ENCODE assay signal across 8 cellular contexts in genomic region chr5:82277987-82278710, GRCh38. TPM values are rescaled to one million over a fixed set of nuclear protein-coding genes. Genes with fewer than 3 reads are reported as not detected.
A peak's percentile ranks its signal among the peaks of the same experiment; 100 is the strongest.
DNase-seq lines count a peak whose midpoint lies in the region; ATAC-seq and TF ChIP-seq lines count a peak whose summit lies in the region.

RPS23 (minus strand) TSS chr5:82278354; CDS start chr5:82278323, 31 bp downstream.

- H3K36me3 ChIP-seq in IMR-90 (ENCODE audit: control insufficient read depth, insufficient read depth, low read length) (peaks cover 21% of the 10 kb centered on the region), PC-3 (ENCODE audit: low read depth, low read length) (peaks cover 33% of the 10 kb centered on the region), mucosa of stomach (ENCODE audit: control insufficient read depth, insufficient read depth, low read length) (no peaks in the 10 kb centered on the region)

- H3K23ac ChIP-seq in IMR-90 (ENCODE audit: low read depth, low read length), result peak within 1 kb of the TSS; percentile 99

- H3K4me1 ChIP-seq in IMR-90 (ENCODE audit: control insufficient read depth, insufficient read depth, low read length) (no peaks in the 10 kb centered on the region), PC-3 (ENCODE audit: insufficient read depth, low read length) (peaks cover 12% of the 10 kb centered on the region), mucosa of stomach (ENCODE audit: control insufficient read depth, insufficient read depth, low read length) (peaks cover 15% of the 10 kb centered on the region)

- intact Hi-C loops in IMR-90 (cut with micrococcal nuclease) (no loop called here), PC-3 (cut with micrococcal nuclease) (no loop called here)

- H3K4me2 ChIP-seq in IMR-90 (ENCODE audit: low read depth, low read length) (peak within 1 kb of the TSS; percentile 100), PC-3 (ENCODE audit: low read length) (peak within 1 kb of the TSS; percentile 98)

- H3K9me2 ChIP-seq in PC-3 (replicated peaks; ENCODE audit: low read length), result no peaks in the 10 kb centered on the region

- TF ChIP-seq CTCF in IMR-90 (conservative IDR thresholded peaks at IDR 0.05; ENCODE audit: low read depth, low read length) (no peak), PC-3 (conservative IDR thresholded peaks at IDR 0.05; ENCODE audit: low read depth, low read length) (no peak)

- H4K8ac ChIP-seq in IMR-90 (ENCODE audit: low read depth in 2 of 2, low read length in 2 of 2), result peak within 1 kb of the TSS; percentile 94 to 99

- H2AK9ac ChIP-seq in IMR-90 (replicated peaks; ENCODE audit: low read depth, low read length, poor library complexity), result peak within 1 kb of the TSS; percentile 97

- H3K27ac ChIP-seq in IMR-90 (ENCODE audit: insufficient read depth, low read length) (peak within 1 kb of the TSS; percentile 71), PC-3 (ENCODE audit: low read length) (peak within 1 kb of the TSS; percentile 45)

- CTCF ChIA-PET in IMR-90 (lab: Yijun Ruan, JAX), result interaction anchor here (0.6 to 1.5 kb wide), 3 partner anchors 19 to 112 kb away, joined by 3 read pairs; no protein-coding TSS in a partner anchor
- CTCF ChIA-PET in PC-3 (lab: Charles Lee), result interaction anchor here (1.4 kb wide), 1 partner anchor 19 kb away, joined by 3 read pairs; no protein-coding TSS in a partner anchor

- H2BK5ac ChIP-seq in IMR-90 (ENCODE audit: low read depth, low read length, poor library complexity, severe bottlenecking), result peak within 1 kb of the TSS; percentile 85

- ATAC-seq in GM21528 (IDR thresholded peaks at IDR 0.05; ENCODE audit: low FRiP score, unreplicated experiment), result peak; percentile 96
- ATAC-seq in IMR-90 (ENCODE audit: low read depth), result peak; percentile 97
- ATAC-seq in PC-3, result peak; percentile 87

- H3K9me3 ChIP-seq in IMR-90 (ENCODE audit: control insufficient read depth, insufficient read depth, low read length), result no peaks in the 10 kb centered on the region
- no peaks in the 10 kb centered on the region for H3K9me3 ChIP-seq in PC-3 (ENCODE audit: low read length)
- no peaks in the 10 kb centered on the region for H3K9me3 ChIP-seq in mucosa of stomach (ENCODE audit: control insufficient read depth, low read length)

- H3K79me2 ChIP-seq in PC-3 (ENCODE audit: low read length), result peaks cover 30% of the 10 kb centered on the region

- H2AK5ac ChIP-seq in IMR-90 (ENCODE audit: low read depth, low read length), result peak within 1 kb of the TSS; percentile 98

- H3K18ac ChIP-seq in IMR-90 (ENCODE audit: low read depth, low read length), result peak within 1 kb of the TSS; percentile 77

- H3K9ac ChIP-seq in IMR-90 (ENCODE audit: low read depth, low read length), result peak within 1 kb of the TSS; percentile 74
- peak within 1 kb of the TSS; percentile 100 for H3K9ac ChIP-seq in PC-3 (ENCODE audit: low read length)
- peak within 1 kb of the TSS; percentile 94 for H3K9ac ChIP-seq in mucosa of stomach (ENCODE audit: low read length)

- TF ChIP-seq POLR2A in IMR-90 (IDR thresholded peaks at IDR 0.05; ENCODE audit: low read depth, low read length) (peak; percentile 97), erythroblast (IDR thresholded peaks at IDR 0.05; ENCODE audit: low read length) (peak; percentile 95)

- peak within 1 kb of the TSS; percentile 95 for H4K5ac ChIP-seq in IMR-90 (ENCODE audit: low read depth, low read length)

- TF ChIP-seq RAD21 in IMR-90 (IDR thresholded peaks at IDR 0.05; ENCODE audit: low read length), result no peak

- H3K79me1 ChIP-seq in IMR-90 (ENCODE audit: low read depth in 1 of 2, low read length in 2 of 2), result peaks cover 29 to 48% of the 10 kb centered on the region in 2 experiments

- peaks cover 10% of the 10 kb centered on the region for H3F3A ChIP-seq in PC-3 (ENCODE audit: low read length, unreplicated experiment)

- POLR2A ChIA-PET in IMR-90 (lab: Charles Lee; ENCODE audit: unreplicated experiment), result interaction anchor here (0.6 to 0.8 kb wide), 4 partner anchors 10 to 1228 kb away, joined by 3 to 10 read pairs (median 4); no protein-coding TSS in a partner anchor
- POLR2A ChIA-PET in PC-3 (lab: Charles Lee; ENCODE audit: unreplicated experiment), result interaction anchor here (0.7 to 0.8 kb wide), 3 partner anchors 14 to 1375 kb away, joined by 3 to 5 read pairs (median 3); no protein-coding TSS in a partner anchor

- peak; percentile 91 for DNase-seq in DMS 273 treated with DMSO at 0.1 percent for 48 hours (lab: John Stamatoyannopoulos, UW)
- peak; percentile 90 for DNase-seq in IMR-90
- peak; percentile 87 for DNase-seq in PC-3
- DNase-seq in activated T-cell treated with anti-CD3 and anti-CD28 coated beads for 48 hours (ENCODE audit: low read depth), result peak; percentile 83
- DNase-seq in erythroblast (lab: John Stamatoyannopoulos, UW), result peak; percentile 94 to 95
- peak; percentile 66 to 74 for DNase-seq in stimulated activated CD8-positive, alpha-beta memory T cell treated with anti-CD3 and anti-CD28 coated beads, Interleukin-7, amount 100 ng/mL, for 1 hour (ENCODE audit: low read depth in 2 of 2)

- H2BK15ac ChIP-seq in IMR-90 (ENCODE audit: low read depth, low read length), result peak within 1 kb of the TSS; percentile 80; the same call in 2 of the 3 replicates

- peak within 1 kb of the TSS; percentile 87 for H3K14ac ChIP-seq in IMR-90 (replicated peaks; ENCODE audit: low read depth, low read length)

- H3K4me3 ChIP-seq in IMR-90 (ENCODE audit: insufficient read depth, low read depth, low read length) (peak within 1 kb of the TSS; percentile 92), PC-3 (ENCODE audit: low read length) (peak within 1 kb of the TSS; percentile 100), mucosa of stomach (ENCODE audit: low read length) (peak within 1 kb of the TSS; percentile 39)

- in situ Hi-C loops in IMR-90 (cut with MboI; ENCODE audit: low sequenced_read_pairs), result no loop called here

- dilution Hi-C loops in IMR-90 (cut with HindIII; ENCODE audit: low sequenced_read_pairs, unreplicated experiment), result no loop called here

- H4K91ac ChIP-seq in IMR-90 (ENCODE audit: insufficient read depth, low read depth, low read length), result peak within 1 kb of the TSS; percentile 87

- H2BK20ac ChIP-seq in IMR-90 (ENCODE audit: low read depth, low read length), result 0 out of 2 replicates have a peak within 1 kb of the TSS, but pooled peaks have one; percentile 16

- H3K4ac ChIP-seq in IMR-90 (ENCODE audit: low read depth, low read length), result peak within 1 kb of the TSS; percentile 94

- peak within 1 kb of the TSS; percentile 66 for H2BK120ac ChIP-seq in IMR-90 (ENCODE audit: low read depth, low read length)

- 1% methylated on average over 24 of the region's 60 CpGs; no CpG with 5 or more reads in 1 of the 2 experiments for WGBS in IMR-90 (ENCODE audit: extremely low coverage in 2 of 2, insufficient read length in 1 of 2), 2 experiments

- BruUV-seq in IMR-90 (replicated peaks; lab: Mats Ljungman, UMichigan) (no TSS peak), PC-3 (replicated peaks; lab: Mats Ljungman, UMichigan) (TSS peak; percentile 51)

- H4K20me1 ChIP-seq in IMR-90 (ENCODE audit: insufficient read depth, low read length) (no peaks in the 10 kb centered on the region; the same call in 1 of the 2 replicates), PC-3 (ENCODE audit: low read length) (peaks cover 24% of the 10 kb centered on the region)

- H3K27me3 ChIP-seq in IMR-90 (ENCODE audit: control insufficient read depth, insufficient read depth, low read length), result no peaks in the 10 kb centered on the region
- H3K27me3 ChIP-seq in PC-3 (ENCODE audit: low read length), result no peaks in the 10 kb centered on the region
- H3K27me3 ChIP-seq in mucosa of stomach (ENCODE audit: control insufficient read depth, insufficient read depth, low read length), result no peaks in the 10 kb centered on the region

- peak within 1 kb of the TSS; percentile 96 for H3K56ac ChIP-seq in IMR-90 (ENCODE audit: extremely low read depth, insufficient read depth, low read length)

- peaks cover 4% of the 10 kb centered on the region; the same call in 1 of the 2 replicates for H3K9me1 ChIP-seq in IMR-90 (ENCODE audit: insufficient read depth, low read length)

- H2AFZ ChIP-seq in IMR-90 (replicated peaks; ENCODE audit: low read length, poor library complexity) (peak within 1 kb of the TSS; percentile 74), PC-3 (ENCODE audit: low read length) (peak within 1 kb of the TSS; percentile 85)

TF ChIP-seq in IMR-90, 13 proteins besides CTCF, POLR2A, EP300 and RAD21 (continues in another document):
- TF ChIP-seq MAFK (IDR thresholded peaks at IDR 0.05; ENCODE audit: low read depth, low read length) (no peak), CEBPB (IDR thresholded peaks at IDR 0.05; ENCODE audit: low read depth, low read length) (no peak), MXI1 (IDR thresholded peaks at IDR 0.05; ENCODE audit: borderline replicate concordance, low read depth, low read length) (peak; percentile 90; the same call in 1 of the 2 replicates), MAZ (IDR thresholded peaks at IDR 0.05; ENCODE audit: borderline replicate concordance, low read depth, low read length) (peak; percentile 20; the same call in 1 of the 2 replicates), USF2 (IDR thresholded peaks at IDR 0.05; ENCODE audit: low read depth, low read length) (peak; percentile 43), ELK1 (IDR thresholded peaks at IDR 0.05; ENCODE audit: borderline replicate concordance, low read depth, low read length) (no peak), NFE2L2 (IDR thresholded peaks at IDR 0.05; ENCODE audit: low read depth, low read length) (no peak), FOS (IDR thresholded peaks at IDR 0.05; ENCODE audit: low read depth, low read length) (no peak), BHLHE40 (IDR thresholded peaks at IDR 0.05; ENCODE audit: low read depth, low read length) (no peak)

RNA-seq across cellular contexts. Expression of gene RPS23, which starts in this region (rescaled TPM):
- total RNA-seq in IMR-90 (2012; rRNA removed), result 3,186 and 3,189 TPM in 2 replicates
- 3,318 and 3,819 TPM in 2 replicates for polyA plus RNA-seq in IMR-90 (2012; rRNA removed)
- 1,266 and 2,055 TPM in 2 replicates for polyA plus RNA-seq in IMR-90 (2012; cell fraction: cytosol; rRNA removed)
- polyA plus RNA-seq in IMR-90 (2012; cell fraction: nucleus; rRNA removed; ENCODE audit: low replicate concordance), result 210 and 1,618 TPM in 2 replicates
- 2,034 and 2,407 TPM in 2 replicates for total RNA-seq in PC-3 (2014; rRNA removed)

Comparison
In these comparisons a context has a peak if more than half of its experiments do, and no peak if none do; other contexts are left out.
1. Peak in every context shown above with its lines: DNase-seq, ATAC-seq, H3K4me3 ChIP-seq and H3K27ac ChIP-seq.
2. H3K4me3 ChIP-seq: peak in every context shown above with its lines; median percentile 100 in PC-3; 92 in IMR-90; 39 in mucosa of stomach.